ENCODE assay signal across 13 cellular contexts in the genomic region with DNA sequence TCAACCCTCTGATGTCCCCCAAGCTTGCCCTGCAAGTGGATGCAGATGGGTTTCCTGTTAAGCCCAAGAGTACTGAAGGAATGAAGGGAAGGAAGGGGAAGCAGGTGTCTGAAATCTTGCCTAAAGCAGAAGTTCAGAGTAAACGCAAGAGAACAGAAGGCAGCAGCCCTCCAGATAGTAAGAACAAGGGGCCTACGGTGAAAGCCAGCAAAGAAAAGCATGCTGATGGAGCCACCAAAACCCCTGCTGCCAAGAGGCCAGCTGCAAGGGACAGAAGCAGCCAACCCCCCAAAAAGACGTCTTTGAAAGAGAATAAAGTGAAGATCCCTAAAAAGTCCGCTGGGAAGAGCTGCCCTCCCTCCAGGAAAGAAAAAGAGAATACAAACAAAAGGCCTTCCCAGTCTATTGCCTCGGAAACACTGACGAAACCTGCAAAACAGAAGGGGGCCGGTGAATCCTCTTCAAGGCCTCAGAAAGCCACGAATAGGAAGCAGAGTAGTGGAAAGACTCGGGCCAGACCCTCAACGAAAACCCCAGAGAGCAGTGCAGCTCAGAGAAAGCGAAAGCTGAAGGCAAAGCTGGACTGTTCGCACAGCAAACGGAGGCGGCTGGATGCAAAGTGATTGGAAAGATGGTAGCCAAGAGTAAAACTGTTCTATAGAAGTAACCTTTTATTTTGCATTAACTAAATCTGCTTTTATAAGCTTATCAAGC.
DNase-seq lines count a peak whose midpoint lies in the region; ATAC-seq lines count a peak whose summit lies in the region.
"Had no signal": no experiment of that assay in that cellular context is flagged by ENCODE, and none has a peak within 500 bp of the region (broad histone marks: within the 10 kb centered on the region; RNA-seq: fewer than 3 reads in every experiment).

No MANE protein-coding gene starts in this region.

- peak overlapping the region; percentile 8 for H3K4me3 ChIP-seq in mononuclear cell (ENCODE audit: low read length)
- H3K4me3 ChIP-seq: mucosa of descending colon, vagina had no signal

- peaks cover 17% of the 10 kb centered on the region for H3K4me1 ChIP-seq in mononuclear cell (ENCODE audit: insufficient read depth, low read length)

- peak; percentile 35 for DNase-seq in Ammon's horn (ENCODE audit: low spot score)
- peak; percentile 27 for DNase-seq in UCSD-AML1 (lab: John Stamatoyannopoulos, UW; ENCODE audit: unreplicated experiment)
- DNase-seq in NCI-H1694 (lab: John Stamatoyannopoulos, UW), result no peak
- DNase-seq in NCI-H2107 (lab: John Stamatoyannopoulos, UW), result no peak
- DNase-seq in iPS-NIHi7 (ENCODE audit: extremely low spot score), result no peak
- no peak for DNase-seq in T-helper 9 cell
- DNase-seq: activated CD4-positive, CD25-positive, alpha-beta regulatory T cell treated with anti-CD3 and anti-CD28 coated beads, Interleukin-2, amount 50 U/mL, for 72 hours; mucosa of descending colon; NCI-H1436; stimulated activated CD4-positive, alpha-beta T cell treated with anti-CD3 and anti-CD28 coated beads, Interleukin-2, amount 100 ng/mL, for 48 hours had no signal

- H3K9me3 ChIP-seq in mononuclear cell (ENCODE audit: low read depth, low read length), result no peaks in the 10 kb centered on the region
- H3K9me3 ChIP-seq: mucosa of descending colon, vagina had no signal

- H3K27me3 ChIP-seq in mononuclear cell (ENCODE audit: insufficient read depth, low read length), result no peaks in the 10 kb centered on the region
- H3K27me3 ChIP-seq: vagina had no signal

- ATAC-seq in GM21423 (IDR thresholded peaks at IDR 0.05; ENCODE audit: unreplicated experiment), result peak; percentile 76
- ATAC-seq: mucosa of descending colon had no signal

Comparison
In these comparisons a context has a peak if more than half of its experiments do, and no peak if none do; other contexts are left out.
1. DNase-seq: peak in Ammon's horn (single experiment) and UCSD-AML1 (single experiment); none in NCI-H1694 (single experiment), NCI-H2107 (single experiment), iPS-NIHi7 (single experiment) and T-helper 9 cell (single experiment).